10 cellular contexts compared by ENCODE assay signal in genomic region chr3:137768361-137769320, GRCh38. TPM values are rescaled to one million over a fixed set of nuclear protein-coding genes. Genes with fewer than 3 reads are reported as not detected.
DNase-seq lines count a peak whose midpoint lies in the region; ATAC-seq and TF ChIP-seq lines count a peak whose summit lies in the region.
"Had no signal": no experiment of that assay in that cellular context is flagged by ENCODE, and none has a peak within 500 bp of the region (broad histone marks: within the 10 kb centered on the region; RNA-seq: fewer than 3 reads in every experiment).

No MANE protein-coding gene starts in this region.

- H3K27ac ChIP-seq in Panc1 (ENCODE audit: low read length) (no peak overlapping the region), right cardiac atrium (ENCODE audit: low read length) (no peak overlapping the region), rectal smooth muscle tissue (ENCODE audit: low read depth, low read length) (no peak overlapping the region)
- H3K27ac ChIP-seq: testis had no signal

- H3K9ac ChIP-seq in ES-I3 (ENCODE audit: low read depth, low read length) (peak overlapping the region; percentile 57; the same call in 1 of the 2 replicates), rectal smooth muscle tissue (ENCODE audit: low read length) (no peak overlapping the region)

- ATAC-seq in Panc1, result peak; percentile 49
- ATAC-seq in right cardiac atrium, result no peak
- ATAC-seq in GM21390 (IDR thresholded peaks at IDR 0.05; ENCODE audit: unreplicated experiment), result no peak

- H3K9me3 ChIP-seq in ES-I3 (ENCODE audit: control insufficient read depth, insufficient read depth, low read length) (no peaks in the 10 kb centered on the region), Panc1 (ENCODE audit: control insufficient read depth, insufficient read depth, low read depth, low read length) (no peaks in the 10 kb centered on the region), right cardiac atrium (ENCODE audit: control insufficient read depth, low read length) (no peaks in the 10 kb centered on the region)
- H3K9me3 ChIP-seq: testis had no signal

- intact Hi-C loops in Panc1 (cut with micrococcal nuclease; ENCODE audit: unreplicated experiment), result no loop called here
- intact Hi-C loops in right cardiac atrium (cut with DNase I), result no loop called here

- POLR2A ChIA-PET in Panc1 (lab: Charles Lee), result interaction anchor here (0.7 kb wide), 1 partner anchor 78 kb away, joined by 5 read pairs; no protein-coding TSS in a partner anchor

- H3K27me3 ChIP-seq in Panc1 (ENCODE audit: control insufficient read depth, insufficient read depth, low read length), result peaks cover 82% of the 10 kb centered on the region
- no peaks in the 10 kb centered on the region for H3K27me3 ChIP-seq in right cardiac atrium (ENCODE audit: control insufficient read depth, insufficient read depth)
- H3K27me3 ChIP-seq in rectal smooth muscle tissue (ENCODE audit: control insufficient read depth, insufficient read depth, low read length), result peaks cover 50% of the 10 kb centered on the region
- H3K27me3 ChIP-seq: testis had no signal

- WGBS in right cardiac atrium, result 2% methylated on average over 59 of the region's 59 CpGs

- H3K4me1 ChIP-seq in ES-I3 (ENCODE audit: insufficient read depth, low read length) (peaks cover 11% of the 10 kb centered on the region), Panc1 (ENCODE audit: control insufficient read depth, insufficient read depth, low read length) (peaks cover 24% of the 10 kb centered on the region), right cardiac atrium (ENCODE audit: control insufficient read depth, insufficient read depth, low read length) (peaks cover 7% of the 10 kb centered on the region), rectal smooth muscle tissue (ENCODE audit: control insufficient read depth, insufficient read depth, low read length) (no peaks in the 10 kb centered on the region)

- CTCF ChIA-PET in Panc1 (lab: Charles Lee), result no interaction called here

- H3K4me3 ChIP-seq in Panc1 (ENCODE audit: low read depth in 2 of 2, low read length in 2 of 2) (peak overlapping the region; percentile 37 to 57), right cardiac atrium (ENCODE audit: low read length) (peak overlapping the region; percentile 31), rectal smooth muscle tissue (ENCODE audit: low read length) (peak overlapping the region; percentile 55)

- no TSS peak for BruUV-seq in Panc1 (replicated peaks; lab: Mats Ljungman, UMichigan)

- no peaks in the 10 kb centered on the region for H3K36me3 ChIP-seq in ES-I3 (ENCODE audit: insufficient read depth, low read length)
- H3K36me3 ChIP-seq in Panc1 (ENCODE audit: control insufficient read depth, insufficient read depth, low read length), result no peaks in the 10 kb centered on the region
- H3K36me3 ChIP-seq in rectal smooth muscle tissue (ENCODE audit: control insufficient read depth, insufficient read depth, low read length), result no peaks in the 10 kb centered on the region

- DNase-seq in Panc1 (ENCODE audit: low read depth, low spot score), result no peak
- DNase-seq in right cardiac atrium, result no peak
- DNase-seq in dermis blood vessel endothelial cell, result no peak
- no peak for DNase-seq in activated naive CD4-positive, alpha-beta T cell treated with Interleukin-2 at 50 U/mL for 16 hours
- no peak for DNase-seq in stimulated activated CD4-positive, alpha-beta T cell treated with anti-CD3 and anti-CD28 coated beads, Interleukin-1b, Interleukin-23, amount 100 ng/mL, for 48 hours
- DNase-seq: NCI-H1930, testis had no signal

- in situ Hi-C loops in Panc1 (cut with HindIII; ENCODE audit: low pct_unique_long_range_greater_than_20kb, low sequenced_read_pairs), result no loop called here

- TF ChIP-seq CTCF in Panc1 (IDR thresholded peaks at IDR 0.05), result no peak

RNA-seq across cellular contexts. Expression of gene SOX14, which starts 4.5 kb away (rescaled TPM):
- total RNA-seq in Panc1 (2021; ENCODE audit: unreplicated experiment) (not detected), right cardiac atrium (not detected), dermis blood vessel endothelial cell (not detected in 2 replicates)
- not detected for polyA plus RNA-seq in Panc1 (2012; ENCODE audit: insufficient read length)
- polyA plus RNA-seq in right cardiac atrium, result not detected
- total RNA-seq: testis had no signal
